27 cellular contexts compared by ENCODE assay signal in the genomic region with DNA sequence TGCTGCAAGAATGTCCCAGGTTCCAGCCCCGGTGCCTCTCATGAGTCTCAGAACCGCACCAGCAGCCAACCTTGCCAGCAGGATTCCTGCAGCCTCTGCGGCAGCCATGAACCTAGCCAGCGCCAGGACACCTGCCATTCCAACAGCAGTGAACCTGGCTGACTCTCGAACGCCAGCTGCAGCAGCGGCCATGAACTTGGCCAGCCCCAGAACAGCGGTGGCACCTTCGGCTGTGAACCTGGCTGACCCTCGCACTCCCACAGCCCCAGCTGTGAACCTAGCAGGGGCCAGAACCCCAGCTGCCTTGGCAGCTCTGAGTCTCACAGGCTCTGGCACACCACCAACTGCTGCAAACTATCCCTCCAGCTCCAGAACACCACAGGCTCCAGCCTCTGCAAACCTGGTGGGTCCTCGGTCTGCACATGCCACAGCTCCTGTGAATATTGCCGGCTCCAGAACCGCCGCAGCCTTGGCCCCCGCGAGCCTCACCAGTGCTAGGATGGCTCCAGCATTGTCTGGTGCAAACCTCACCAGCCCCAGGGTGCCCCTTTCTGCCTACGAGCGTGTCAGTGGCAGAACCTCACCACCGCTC. TPM values are rescaled to one million over a fixed set of nuclear protein-coding genes. Genes with fewer than 3 reads are reported as not detected.
DNase-seq lines count a peak whose midpoint lies in the region; ATAC-seq, FAIRE-seq and TF ChIP-seq lines count a peak whose summit lies in the region.
"Had no signal": no experiment of that assay in that cellular context is flagged by ENCODE, and none has a peak within 500 bp of the region (broad histone marks: within the 10 kb centered on the region; RNA-seq: fewer than 3 reads in every experiment).

No MANE protein-coding gene starts in this region.

- RAD21 ChIA-PET in GM12878 (lab: Charles Lee; ENCODE audit: unreplicated experiment) = no interaction called here

- H2BK5ac ChIP-seq in neuronal stem cell (ENCODE audit: low read length) = peak overlapping the region; percentile 8

- no peak for TF ChIP-seq RAD21 in GM12878 (IDR thresholded peaks at IDR 0.05; ENCODE audit: insufficient read depth, low read depth, low read length)

- TF ChIP-seq EP300 in GM12878 (IDR thresholded peaks at IDR 0.05; ENCODE audit: borderline replicate concordance in 1 of 2, control insufficient read depth in 1 of 2, low read depth in 2 of 2, low read length in 2 of 2) = no peak

- H3K9me3 Mint-ChIP-seq in Calu3 (ENCODE audit: low read depth, unreplicated experiment) = peaks cover 8% of the 10 kb centered on the region
- H3K9me3 Mint-ChIP-seq: activated T-helper 1 cell treated with anti-CD3 and anti-CD28 coated beads, Interleukin-12 subunit alpha, Interleukin-12 subunit beta, Interleukin-2, Interleukin-4 antibody, amounts not matched to agents 30 ng/mL and 10 ng/mL and 1 ng/mL, durations not matched to agents 14 hours and 24 hours and 36 hours; dendritic cell treated with granulocyte-macrophage colony-stimulating factor and Interleukin-4, amounts not matched to agents 40 ng/mL and 50 ng/mL, for 4 days; T-cell had no signal

- no peak overlapping the region for H2AK5ac ChIP-seq in neuronal stem cell (ENCODE audit: low read depth, low read length)

- peak overlapping the region; percentile 46 for H3K4me3 Mint-ChIP-seq in Calu3 (ENCODE audit: low read depth, unreplicated experiment)
- H3K4me3 Mint-ChIP-seq: activated T-helper 1 cell treated with anti-CD3 and anti-CD28 coated beads, Interleukin-12 subunit alpha, Interleukin-12 subunit beta, Interleukin-2, Interleukin-4 antibody, amounts not matched to agents 30 ng/mL and 10 ng/mL and 1 ng/mL, durations not matched to agents 14 hours and 24 hours and 36 hours; dendritic cell treated with granulocyte-macrophage colony-stimulating factor and Interleukin-4, amounts not matched to agents 40 ng/mL and 50 ng/mL, for 4 days had no signal

- no peak overlapping the region for H2BK12ac ChIP-seq in neuronal stem cell (ENCODE audit: low read length)

- no peaks in the 10 kb centered on the region for H3K27me3 Mint-ChIP-seq in Calu3 (ENCODE audit: unreplicated experiment)
- H3K27me3 Mint-ChIP-seq: dendritic cell treated with granulocyte-macrophage colony-stimulating factor and Interleukin-4, amounts not matched to agents 40 ng/mL and 50 ng/mL, for 4 days; naive B cell; T-cell had no signal

- intact Hi-C loops in Calu3 (cut with micrococcal nuclease; ENCODE audit: unreplicated experiment) = no loop called here
- intact Hi-C loops in GM12878 (cut with micrococcal nuclease; ENCODE audit: unreplicated experiment) = no loop called here

- no peak overlapping the region for H3K14ac ChIP-seq in neuronal stem cell (ENCODE audit: low read length)

- ATAC-seq in GM12878 (no peak), GM21576 (IDR thresholded peaks at IDR 0.05; ENCODE audit: unreplicated experiment) (no peak)
- ATAC-seq: T-cell had no signal

- H3K79me2 ChIP-seq in GM12878 (ENCODE audit: control insufficient read depth, insufficient read depth, low read length) = peaks cover 14% of the 10 kb centered on the region

- DNase-seq in Calu3 = no peak
- no peak for DNase-seq in GM12878 (ENCODE audit: low read depth, low spot score)
- DNase-seq in neuronal stem cell (ENCODE audit: low spot score) = no peak
- no peak for DNase-seq in small intestine
- no peak for DNase-seq in germinal center (ENCODE audit: low spot score)
- DNase-seq in middle frontal gyrus (ENCODE audit: extremely low spot score, low spot score) = no peak
- DNase-seq: activated CD4-positive, alpha-beta T cell treated with anti-CD3 and anti-CD28 coated beads for 4 hours; EL; hippocampal formation; naive B cell; NCI-H1694; NCI-H69; SHP77 treated with DMSO at 0.1 percent for 48 hours; sigmoid colon; stimulated activated naive CD4-positive, alpha-beta T cell treated with Interleukin-2 at 50 U/mL for 16 hours; T-cell; tibial artery had no signal

- H3K23ac ChIP-seq in neuronal stem cell (ENCODE audit: low read depth, low read length, poor library complexity) = peak overlapping the region; percentile 21

- peak overlapping the region; percentile 27 for H4K91ac ChIP-seq in neuronal stem cell (ENCODE audit: low read depth, low read length, poor library complexity)

- H3K4me3 ChIP-seq in BLaER1 treated with 17β-estradiol and CSF1 and Interleukin-3, amounts not matched to agents 10 nM and 100 nM = no peak overlapping the region
- H3K4me3 ChIP-seq in GM12878 (no peak overlapping the region), neuronal stem cell (ENCODE audit: low read length in 2 of 2) (no peak overlapping the region), small intestine (ENCODE audit: low read depth in 1 of 2, low read length in 2 of 2) (no peak overlapping the region)
- H3K4me3 ChIP-seq: pancreas, sigmoid colon, tibial artery had no signal

- peaks cover 30 to 52% (median 38%) of the 10 kb centered on the region in 10 experiments for H3K4me1 ChIP-seq in BLaER1 treated with 17β-estradiol and CSF1 and Interleukin-3, amounts not matched to agents 10 nM and 100 nM
- H3K4me1 ChIP-seq in GM12878 (ENCODE audit: control insufficient read depth, insufficient read depth, low read length) (no peaks in the 10 kb centered on the region), neuronal stem cell (ENCODE audit: control insufficient read depth in 2 of 2, insufficient read depth in 1 of 2, low read depth in 1 of 2, low read length in 2 of 2) (no peaks in the 10 kb centered on the region), small intestine (ENCODE audit: control insufficient read depth in 2 of 2, insufficient read depth in 1 of 2, low read depth in 1 of 2, low read length in 1 of 2) (no peaks in the 10 kb centered on the region)
- H3K4me1 ChIP-seq: pancreas had no signal

- BruUV-seq in Calu3 (replicated peaks; lab: Mats Ljungman, UMichigan) = no TSS peak
- no TSS peak for BruUV-seq in GM12878 (replicated peaks; lab: Mats Ljungman, UMichigan)

- no peak overlapping the region for H2AFZ ChIP-seq in GM12878 (ENCODE audit: control insufficient read depth, low read depth, low read length)
- no peak overlapping the region for H2AFZ ChIP-seq in neuronal stem cell (ENCODE audit: low read length)

- H2BK15ac ChIP-seq in neuronal stem cell (ENCODE audit: low read length) = no peak overlapping the region

- peaks cover 100% of the 10 kb centered on the region for H3K36me3 Mint-ChIP-seq in Calu3 (ENCODE audit: insufficient read depth, unreplicated experiment)

- H3K4me2 ChIP-seq in BLaER1 treated with 17β-estradiol and CSF1 and Interleukin-3, amounts not matched to agents 10 nM and 100 nM = peak overlapping the region; percentile 7 to 83 (median 68); a peak in 20 of 22 replicates
- H3K4me2 ChIP-seq in GM12878 (ENCODE audit: control insufficient read depth, insufficient read depth) (no peak overlapping the region), neuronal stem cell (ENCODE audit: insufficient read depth, low read length, poor library complexity, severe bottlenecking) (no peak overlapping the region)

- peaks cover 40% of the 10 kb centered on the region for H3K4me1 Mint-ChIP-seq in Calu3 (ENCODE audit: low read depth, unreplicated experiment)

- SMC1A ChIA-PET in GM12878 (lab: Charles Lee; ENCODE audit: uncharacterized antibody, unreplicated experiment) = no interaction called here

- peaks cover 99 to 100% (median 100%) of the 10 kb centered on the region in 11 experiments for H3K36me3 ChIP-seq in BLaER1 treated with 17β-estradiol and CSF1 and Interleukin-3, amounts not matched to agents 10 nM and 100 nM
- H3K36me3 ChIP-seq in GM12878 (ENCODE audit: control insufficient read depth in 2 of 2, insufficient read depth in 2 of 2, low read length in 1 of 2) (peaks cover 70 to 73% of the 10 kb centered on the region in 2 experiments), neuronal stem cell (replicated peaks in 1 of 2; ENCODE audit: control insufficient read depth in 2 of 2, insufficient read depth in 2 of 2, low read length in 2 of 2) (peaks cover 92 to 100% of the 10 kb centered on the region in 2 donors), small intestine (ENCODE audit: control insufficient read depth in 2 of 2, insufficient read depth in 2 of 2, low read length in 2 of 2) (peaks cover 41 to 51% of the 10 kb centered on the region in 2 donors)

- H3K9ac ChIP-seq in BLaER1 treated with 17β-estradiol and CSF1 and Interleukin-3, amounts not matched to agents 10 nM and 100 nM = peak overlapping the region in 9 of 11 experiments; percentile 10 to 52 (median 28); a peak in 11 of 22 replicates
- H3K9ac ChIP-seq in GM12878 (ENCODE audit: control insufficient read depth, insufficient read depth, low read length) (no peak overlapping the region), neuronal stem cell (ENCODE audit: low read depth, low read length, poor library complexity) (no peak overlapping the region)

- peak; percentile 42 for TF ChIP-seq POLR2A in GM12878 (IDR thresholded peaks at IDR 0.05; ENCODE audit: low read depth, low read length)

- 94% methylated on average over 19 of the region's 19 CpGs for WGBS in GM12878 (ENCODE audit: insufficient coverage, insufficient replicate concordance, low lambda C conversion rate, missing lambda C conversion rate)
- no CpG with 5 or more reads among the region's 19 CpGs for WGBS in neuronal stem cell (ENCODE audit: extremely low coverage in 2 of 2, insufficient read length in 2 of 2, insufficient replicate concordance in 1 of 2), 2 donors
- 88 to 93% (median 92%) methylated on average over 19 of the region's 19 CpGs for WGBS in small intestine, 3 donors

- no peak overlapping the region for H3K27ac ChIP-seq in BLaER1 treated with 17β-estradiol and CSF1 and Interleukin-3, amounts not matched to agents 10 nM and 100 nM
- H3K27ac ChIP-seq in GM12878 (ENCODE audit: control insufficient read depth, insufficient read depth) (no peak overlapping the region), neuronal stem cell (replicated peaks; ENCODE audit: low read length) (no peak overlapping the region), small intestine (ENCODE audit: low read depth in 1 of 2, low read length in 1 of 2) (no peak overlapping the region)
- H3K27ac ChIP-seq: pancreas, sigmoid colon, tibial artery had no signal

- no peak overlapping the region for H3K18ac ChIP-seq in neuronal stem cell (ENCODE audit: low read length)

- no peak overlapping the region for H4K8ac ChIP-seq in neuronal stem cell (ENCODE audit: low read depth, low read length)

- H3K27ac Mint-ChIP-seq in Calu3 (ENCODE audit: unreplicated experiment) = peak overlapping the region; percentile 85
- H3K27ac Mint-ChIP-seq: activated T-helper 1 cell treated with anti-CD3 and anti-CD28 coated beads, Interleukin-12 subunit alpha, Interleukin-12 subunit beta, Interleukin-2, Interleukin-4 antibody, amounts not matched to agents 30 ng/mL and 10 ng/mL and 1 ng/mL, durations not matched to agents 14 hours and 24 hours and 36 hours; T-cell had no signal

- peaks cover 33% of the 10 kb centered on the region for H3K79me1 ChIP-seq in neuronal stem cell (ENCODE audit: low read depth, low read length)

- H4K20me1 ChIP-seq in BLaER1 treated with 17β-estradiol and CSF1 and Interleukin-3, amounts not matched to agents 10 nM and 100 nM = peaks cover 99 to 100% (median 100%) of the 10 kb centered on the region in 11 experiments
- H4K20me1 ChIP-seq in GM12878 (ENCODE audit: control insufficient read depth, insufficient read depth) = peaks cover 2% of the 10 kb centered on the region

- H3K27me3 ChIP-seq in BLaER1 treated with 17β-estradiol and CSF1 and Interleukin-3, amounts not matched to agents 10 nM and 100 nM = no peaks in the 10 kb centered on the region
- H3K27me3 ChIP-seq in GM12878 (replicated peaks in 1 of 2; ENCODE audit: control insufficient read depth in 2 of 2, insufficient read depth in 2 of 2, low read length in 1 of 2) = no peaks in the 10 kb centered on the region
- no peaks in the 10 kb centered on the region for H3K27me3 ChIP-seq in neuronal stem cell (ENCODE audit: control insufficient read depth in 3 of 3, insufficient read depth in 3 of 3, low read depth in 1 of 3, low read length in 3 of 3)
- no peaks in the 10 kb centered on the region for H3K27me3 ChIP-seq in small intestine (ENCODE audit: control insufficient read depth in 2 of 2, insufficient read depth in 2 of 2, low read length in 2 of 2)
- H3K27me3 ChIP-seq: pancreas, sigmoid colon, tibial artery had no signal

- CTCF ChIA-PET in Calu3 (lab: Charles Lee) = no interaction called here
- CTCF ChIA-PET in GM12878 (lab: Yijun Ruan, JAX) = no interaction called here

- H3K4ac ChIP-seq in neuronal stem cell (ENCODE audit: low read length) = peak overlapping the region; percentile 23

- no peak for FAIRE-seq in GM12878 (lab: Jason Lieb, UNC)
- no peak for FAIRE-seq in small intestine (lab: Jason Lieb, UNC)
- FAIRE-seq: endothelial cell of umbilical vein, islet of Langerhans, pancreas had no signal

- TF ChIP-seq CTCF in Calu3 (IDR thresholded peaks at IDR 0.05; ENCODE audit: unreplicated experiment) = no peak
- no peak for TF ChIP-seq CTCF in GM12878 (IDR thresholded peaks at IDR 0.05 in 2 of 3, conservative IDR thresholded peaks at IDR 0.05 in 1 of 3; ENCODE audit: control insufficient read depth in 2 of 3, extremely low read depth in 1 of 3, insufficient read depth in 1 of 3, low read depth in 3 of 3, low read length in 3 of 3)

- no peak overlapping the region for H2BK120ac ChIP-seq in neuronal stem cell (ENCODE audit: low read depth, low read length)

- POLR2A ChIA-PET in GM12878 (lab: Charles Lee) = interaction anchor here (0.8 to 1.0 kb wide), 2 partner anchors 9 to 13 kb away, joined by 4 read pairs; no protein-coding TSS in a partner anchor

- in situ Hi-C loops in GM12878 (cut with MboI) = no loop called here

- H3K9me3 ChIP-seq in BLaER1 treated with 17β-estradiol and CSF1 and Interleukin-3, amounts not matched to agents 10 nM and 100 nM (replicated peaks in 1 of 11) = no peaks in the 10 kb centered on the region
- peaks cover 2% of the 10 kb centered on the region; the same call in 1 of the 3 replicates for H3K9me3 ChIP-seq in GM12878 (replicated peaks; ENCODE audit: control insufficient read depth, insufficient read depth, low read length)
- H3K9me3 ChIP-seq in neuronal stem cell (replicated peaks in 1 of 2; ENCODE audit: control insufficient read depth in 2 of 2, insufficient read depth in 1 of 2, low read depth in 1 of 2, low read length in 2 of 2) = peaks cover 20 to 34% of the 10 kb centered on the region in 2 donors
- H3K9me3 ChIP-seq in small intestine (ENCODE audit: control insufficient read depth, low read depth) = no peaks in the 10 kb centered on the region
- H3K9me3 ChIP-seq: pancreas, sigmoid colon, tibial artery had no signal

RNA-seq across cellular contexts. Expression of a gene that starts 9.8 kb away (rescaled TPM):
- 269 TPM in 2 replicates for total RNA-seq in Calu3 (2022)
- total RNA-seq in GM12878 (2013; cell fraction: nucleolus; rRNA removed) = 6.4 and 12.2 TPM in 2 replicates
- total RNA-seq in GM12878 (2014; rRNA removed) = 177 and 258 TPM in 2 replicates
- total RNA-seq in GM12878 (2014; rRNA removed; fragmentation: Illumina TruSeq; extraction: Trizol) = 133 and 154 TPM in 2 replicates
- total RNA-seq in GM12878 (2021) = 211 and 219 TPM in 2 replicates
- 321 TPM for polyA plus RNA-seq in GM12878 (2011; ENCODE audit: low read depth)
- 72.8 and 219 TPM in 2 replicates for polyA plus RNA-seq in GM12878 (2011; rRNA removed)
- 556 and 601 TPM in 2 replicates for polyA plus RNA-seq in GM12878 (2011; cell fraction: cytosol; rRNA removed)
- polyA plus RNA-seq in GM12878 (2011; cell fraction: nucleus; rRNA removed) = 162 and 166 TPM in 2 replicates
- polyA plus RNA-seq in GM12878 (2012) = 162 and 263 TPM in 2 replicates
- 5.0 and 86.9 TPM in 2 replicates for polyA plus RNA-seq in GM12878 (2014; fragmentation: Illumina TruSeq; extraction: Trizol)
- polyA plus RNA-seq in GM12878 (2014; fragmentation: Nextera tagmentation; extraction: Ambion mirVana) = 100 to 1,000 TPM; 752 to 823 TPM
- 268 and 337 TPM in 2 replicates for polyA plus RNA-seq in GM12878 (2014; rRNA removed)
- polyA plus RNA-seq in GM12878 (2016; fragmentation: Nextera tagmentation; extraction: Ambion mirVana) = 100 to 1,000 TPM; 487 to 534 TPM
- 84.6 and 103 TPM in 2 replicates for polyA minus RNA-seq in GM12878 (2011; rRNA and poly(A)+ RNA removed)
- 44.1 and 53.4 TPM in 2 replicates for polyA minus RNA-seq in GM12878 (2011; cell fraction: cytosol; rRNA and poly(A)+ RNA removed)
- 17.8 and 20.5 TPM in 2 replicates for polyA minus RNA-seq in GM12878 (2011; cell fraction: nucleus; rRNA and poly(A)+ RNA removed)
- polyA plus RNA-seq in neuronal stem cell (2013, experiment 1 of 2) = 177 TPM
- 174 TPM for polyA plus RNA-seq in neuronal stem cell (2013, experiment 2 of 2)
- polyA plus RNA-seq in small intestine = 100 to 1,000 TPM; 376 to 718 (median 417) TPM

RNA-seq across cellular contexts. Expression of a gene that starts 14.8 kb away (rescaled TPM):
- total RNA-seq in Calu3 (2022) (870 and 905 TPM in 2 replicates), GM12878 (2014; rRNA removed) (45.0 and 58.5 TPM in 2 replicates), GM12878 (2014; rRNA removed; fragmentation: Illumina TruSeq; extraction: Trizol) (66.4 and 68.1 TPM in 2 replicates), GM12878 (2021) (420 and 483 TPM in 2 replicates)
- total RNA-seq in GM12878 (2013; cell fraction: nucleolus; rRNA removed) = 433 and 461 TPM in 2 replicates
- polyA plus RNA-seq in GM12878 (2011; ENCODE audit: low read depth) = 162 TPM
- polyA plus RNA-seq in GM12878 (2011; rRNA removed) (96.5 and 129 TPM in 2 replicates), GM12878 (2014; fragmentation: Illumina TruSeq; extraction: Trizol) (402 and 463 TPM in 2 replicates), GM12878 (2014; fragmentation: Nextera tagmentation; extraction: Ambion mirVana) (10 to 100 TPM; 30.1 to 73.0 TPM), GM12878 (2014; rRNA removed) (502 and 661 TPM in 2 replicates), GM12878 (2016; fragmentation: Nextera tagmentation; extraction: Ambion mirVana) (100 to 1,000 TPM; 262 to 266 TPM), small intestine (100 to 1,000 TPM; 329 to 655 (median 391) TPM)
- polyA plus RNA-seq in GM12878 (2011; cell fraction: cytosol; rRNA removed) = 199 and 209 TPM in 2 replicates
- 2,282 and 3,207 TPM in 2 replicates for polyA plus RNA-seq in GM12878 (2011; cell fraction: nucleus; rRNA removed)
- polyA plus RNA-seq in GM12878 (2012) = 479 and 774 TPM in 2 replicates
- polyA minus RNA-seq in GM12878 (2011; rRNA and poly(A)+ RNA removed) = 68.3 and 115 TPM in 2 replicates
- 104 and 110 TPM in 2 replicates for polyA minus RNA-seq in GM12878 (2011; cell fraction: cytosol; rRNA and poly(A)+ RNA removed)
- 146 and 241 TPM in 2 replicates for polyA minus RNA-seq in GM12878 (2011; cell fraction: nucleus; rRNA and poly(A)+ RNA removed)
- 516 TPM for polyA plus RNA-seq in neuronal stem cell (2013, experiment 1 of 2)
- polyA plus RNA-seq in neuronal stem cell (2013, experiment 2 of 2) = 512 TPM

RNA-seq across cellular contexts. Expression of a gene that starts 20.1 kb away (rescaled TPM):
- total RNA-seq in Calu3 (2022) = 7.9 and 13.2 TPM in 2 replicates
- not detected in 2 replicates for total RNA-seq in GM12878 (2013; cell fraction: nucleolus; rRNA removed)
- not detected in 2 replicates for total RNA-seq in GM12878 (2014; rRNA removed)
- not detected in 2 replicates for total RNA-seq in GM12878 (2014; rRNA removed; fragmentation: Illumina TruSeq; extraction: Trizol)
- total RNA-seq in GM12878 (2021) = not detected in 2 replicates
- polyA plus RNA-seq in GM12878 (2011; ENCODE audit: low read depth) = not detected
- not detected in 2 replicates for polyA plus RNA-seq in GM12878 (2011; rRNA removed)
- polyA plus RNA-seq in GM12878 (2011; cell fraction: cytosol; rRNA removed) = not detected in 2 replicates
- not detected in 2 replicates for polyA plus RNA-seq in GM12878 (2011; cell fraction: nucleus; rRNA removed)
- polyA plus RNA-seq in GM12878 (2012) = not detected in 2 replicates
- polyA plus RNA-seq in GM12878 (2014; fragmentation: Illumina TruSeq; extraction: Trizol) = not detected in 2 replicates
- polyA plus RNA-seq in GM12878 (2014; fragmentation: Nextera tagmentation; extraction: Ambion mirVana) = not detected
- not detected in 2 replicates for polyA plus RNA-seq in GM12878 (2014; rRNA removed)
- not detected for polyA plus RNA-seq in GM12878 (2016; fragmentation: Nextera tagmentation; extraction: Ambion mirVana)
- not detected in 2 replicates for polyA minus RNA-seq in GM12878 (2011; rRNA and poly(A)+ RNA removed)
- not detected in 2 replicates for polyA minus RNA-seq in GM12878 (2011; cell fraction: cytosol; rRNA and poly(A)+ RNA removed)
- not detected in 2 replicates for polyA minus RNA-seq in GM12878 (2011; cell fraction: nucleus; rRNA and poly(A)+ RNA removed)
- polyA plus RNA-seq in neuronal stem cell (2013, experiment 1 of 2) = 2.3 TPM
- 2.2 TPM for polyA plus RNA-seq in neuronal stem cell (2013, experiment 2 of 2)
- polyA plus RNA-seq in small intestine = not detected
- total RNA-seq: bronchial epithelial cell, endothelial cell of umbilical vein, mammary epithelial cell, pancreas, sigmoid colon, T-cell had no signal
- polyA plus RNA-seq: adipose tissue, endothelial cell of umbilical vein, mammary epithelial cell, sigmoid colon had no signal

RNA-seq across cellular contexts. Expression of a gene that starts 31.0 kb away (rescaled TPM):
- total RNA-seq in Calu3 (2022) (not detected in 2 replicates), GM12878 (2014; rRNA removed) (not detected in 2 replicates), GM12878 (2014; rRNA removed; fragmentation: Illumina TruSeq; extraction: Trizol) (not detected in 2 replicates), GM12878 (2021) (not detected in 2 replicates)
- not detected in 2 replicates for total RNA-seq in GM12878 (2013; cell fraction: nucleolus; rRNA removed)
- not detected for polyA plus RNA-seq in GM12878 (2011; ENCODE audit: low read depth)
- polyA plus RNA-seq in GM12878 (2011; rRNA removed) (not detected in 2 replicates), GM12878 (2014; fragmentation: Illumina TruSeq; extraction: Trizol) (not detected in 2 replicates), GM12878 (2014; fragmentation: Nextera tagmentation; extraction: Ambion mirVana) (not detected), GM12878 (2014; rRNA removed) (not detected in 2 replicates), GM12878 (2016; fragmentation: Nextera tagmentation; extraction: Ambion mirVana) (not detected), small intestine (not detected)
- polyA plus RNA-seq in GM12878 (2011; cell fraction: cytosol; rRNA removed) = not detected in 2 replicates
- not detected in 2 replicates for polyA plus RNA-seq in GM12878 (2011; cell fraction: nucleus; rRNA removed)
- polyA plus RNA-seq in GM12878 (2012) = not detected in 2 replicates
- not detected in 2 replicates for polyA minus RNA-seq in GM12878 (2011; rRNA and poly(A)+ RNA removed)
- polyA minus RNA-seq in GM12878 (2011; cell fraction: cytosol; rRNA and poly(A)+ RNA removed) = not detected in 2 replicates
- not detected in 2 replicates for polyA minus RNA-seq in GM12878 (2011; cell fraction: nucleus; rRNA and poly(A)+ RNA removed)
- polyA plus RNA-seq in neuronal stem cell (2013, experiment 1 of 2) = not detected
- not detected for polyA plus RNA-seq in neuronal stem cell (2013, experiment 2 of 2)
- total RNA-seq: activated T-helper 1 cell treated with anti-CD3 and anti-CD28 coated beads, Interleukin-12 subunit alpha, Interleukin-12 subunit beta, Interleukin-2, Interleukin-4 antibody, amounts not matched to agents 30 ng/mL and 10 ng/mL and 1 ng/mL, durations not matched to agents 14 hours and 24 hours and 36 hours; bronchial epithelial cell; endothelial cell of umbilical vein; mammary epithelial cell; pancreas; sigmoid colon; T-cell had no signal
- polyA plus RNA-seq: adipose tissue, endothelial cell of umbilical vein, mammary epithelial cell, pancreas, sigmoid colon had no signal

RNA-seq across cellular contexts. Expression of a gene that starts 47.2 kb away (rescaled TPM):
- total RNA-seq in Calu3 (2022) (2.0 and 2.4 TPM in 2 replicates), GM12878 (2014; rRNA removed) (0.71 and 1.4 TPM in 2 replicates), GM12878 (2014; rRNA removed; fragmentation: Illumina TruSeq; extraction: Trizol) (0.27 and 0.37 TPM in 2 replicates), GM12878 (2021) (0.97 and 1.8 TPM in 2 replicates)
- 3.9 and 4.2 TPM in 2 replicates for total RNA-seq in GM12878 (2013; cell fraction: nucleolus; rRNA removed)
- polyA plus RNA-seq in GM12878 (2011; ENCODE audit: low read depth) = 0.58 TPM
- polyA plus RNA-seq in GM12878 (2011; rRNA removed) (0.49 and 0.65 TPM in 2 replicates), GM12878 (2014; fragmentation: Illumina TruSeq; extraction: Trizol) (0.18 TPM in 1 of 2 replicates, not detected in the other), GM12878 (2014; fragmentation: Nextera tagmentation; extraction: Ambion mirVana) (not detected), GM12878 (2014; rRNA removed) (0.86 and 1.8 TPM in 2 replicates), GM12878 (2016; fragmentation: Nextera tagmentation; extraction: Ambion mirVana) (under 1 TPM; 0.21 to 0.36 TPM), small intestine (1 to 10 TPM in 1 of 3 donors, not detected in 2; 1.3 TPM)
- polyA plus RNA-seq in GM12878 (2011; cell fraction: cytosol; rRNA removed) = 1.5 and 2.6 TPM in 2 replicates
- polyA plus RNA-seq in GM12878 (2011; cell fraction: nucleus; rRNA removed) = 4.2 and 4.3 TPM in 2 replicates
- polyA plus RNA-seq in GM12878 (2012) = 0.90 and 1.6 TPM in 2 replicates
- polyA minus RNA-seq in GM12878 (2011; rRNA and poly(A)+ RNA removed) = 0.37 and 1.6 TPM in 2 replicates
- polyA minus RNA-seq in GM12878 (2011; cell fraction: cytosol; rRNA and poly(A)+ RNA removed) = 0.83 and 1.5 TPM in 2 replicates
- 0.60 and 1.1 TPM in 2 replicates for polyA minus RNA-seq in GM12878 (2011; cell fraction: nucleus; rRNA and poly(A)+ RNA removed)
- polyA plus RNA-seq in neuronal stem cell (2013, experiment 1 of 2) = 3.6 TPM
- 3.8 TPM for polyA plus RNA-seq in neuronal stem cell (2013, experiment 2 of 2)

Comparison
In these comparisons a context has a peak if more than half of its experiments do, and no peak if none do; other contexts are left out.
1. H3K4me2 ChIP-seq: peak in BLaER1 treated with 17β-estradiol and CSF1 and Interleukin-3, amounts not matched to agents 10 nM and 100 nM (11 of 11); none in GM12878 (single experiment) and neuronal stem cell (single experiment).
2. H3K9ac ChIP-seq: peak in BLaER1 treated with 17β-estradiol and CSF1 and Interleukin-3, amounts not matched to agents 10 nM and 100 nM (9 of 11); none in GM12878 (single experiment) and neuronal stem cell (single experiment).